Comparison of ENCODE assay signal across 15 cellular contexts in the genomic region with DNA sequence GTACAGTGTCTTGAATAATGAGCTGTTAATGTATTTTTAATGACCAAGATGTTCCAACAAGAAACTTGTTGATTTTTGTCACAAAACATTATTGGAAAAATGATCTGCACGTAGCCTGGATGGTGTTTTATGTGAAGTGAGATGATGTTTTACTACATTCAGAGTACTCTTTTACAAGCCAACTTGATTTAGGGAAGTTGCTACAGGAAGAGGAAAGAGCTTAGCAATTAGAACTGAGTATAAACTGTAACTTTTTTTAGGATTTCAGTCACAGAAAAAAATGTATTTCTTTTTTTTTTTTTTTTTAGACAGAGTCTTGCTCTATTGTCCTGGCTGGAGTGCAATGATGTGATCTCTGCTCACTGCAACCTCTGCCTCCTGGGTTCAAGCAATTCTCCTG.
"Had no signal": no experiment of that assay in that cellular context is flagged by ENCODE, and none has a peak within 500 bp of the region (broad histone marks: within the 10 kb centered on the region; RNA-seq: fewer than 3 reads in every experiment).

No MANE protein-coding gene starts in this region.

- H3K4me1 ChIP-seq: sigmoid colon had no signal

- DNase-seq: activated CD4-positive, alpha-beta T cell treated with anti-CD3 and anti-CD28 coated beads, Interleukin-2, amount 50 U/mL, for 4 hours; activated gamma-delta T cell; erythroblast; left lung; nephron progenitor cell; nucleus accumbens; sigmoid colon; stimulated activated CD4-positive, alpha-beta T cell treated with anti-CD3 and anti-CD28 coated beads, Interleukin-4, amount 100 ng/mL, for 24 hours; upper lobe of left lung had no signal

- H3K27ac ChIP-seq: ascending aorta, coronary artery, left lung, sigmoid colon, thoracic aorta, upper lobe of left lung had no signal

- ATAC-seq: left lung; stimulated activated memory B cell treated with anti-CD40 and anti-IgM and Interleukin-4, amounts not matched to agents 10 μg/mL and 1 μg/mL and 100 μg/mL, for 72 hours had no signal

- H3K9me3 Mint-ChIP-seq: central memory CD8-positive, alpha-beta T cell had no signal

- H3K27ac Mint-ChIP-seq: activated naive CD4-positive, alpha-beta T cell treated with anti-CD3 and anti-CD28 coated beads, Interleukin-2, amount 50 U/mL, for 24 hours; nephron progenitor cell; stimulated activated memory B cell treated with anti-CD40 and anti-IgM and Interleukin-4, amounts not matched to agents 10 μg/mL and 1 μg/mL and 100 μg/mL, for 72 hours had no signal

- H3K4me1 Mint-ChIP-seq: activated naive CD4-positive, alpha-beta T cell treated with anti-CD3 and anti-CD28 coated beads, Interleukin-2, amount 50 U/mL, for 24 hours; central memory CD8-positive, alpha-beta T cell had no signal

- H3K4me3 Mint-ChIP-seq: activated naive CD4-positive, alpha-beta T cell treated with anti-CD3 and anti-CD28 coated beads, Interleukin-2, amount 50 U/mL, for 24 hours; central memory CD8-positive, alpha-beta T cell; nephron progenitor cell; stimulated activated memory B cell treated with anti-CD40 and anti-IgM and Interleukin-4, amounts not matched to agents 10 μg/mL and 1 μg/mL and 100 μg/mL, for 72 hours had no signal

- H3K4me3 ChIP-seq: ascending aorta, coronary artery, left lung, sigmoid colon, thoracic aorta, upper lobe of left lung had no signal

- H3K27me3 ChIP-seq: ascending aorta, sigmoid colon, upper lobe of left lung had no signal
